8 cellular contexts compared by ENCODE assay signal in the genomic region with DNA sequence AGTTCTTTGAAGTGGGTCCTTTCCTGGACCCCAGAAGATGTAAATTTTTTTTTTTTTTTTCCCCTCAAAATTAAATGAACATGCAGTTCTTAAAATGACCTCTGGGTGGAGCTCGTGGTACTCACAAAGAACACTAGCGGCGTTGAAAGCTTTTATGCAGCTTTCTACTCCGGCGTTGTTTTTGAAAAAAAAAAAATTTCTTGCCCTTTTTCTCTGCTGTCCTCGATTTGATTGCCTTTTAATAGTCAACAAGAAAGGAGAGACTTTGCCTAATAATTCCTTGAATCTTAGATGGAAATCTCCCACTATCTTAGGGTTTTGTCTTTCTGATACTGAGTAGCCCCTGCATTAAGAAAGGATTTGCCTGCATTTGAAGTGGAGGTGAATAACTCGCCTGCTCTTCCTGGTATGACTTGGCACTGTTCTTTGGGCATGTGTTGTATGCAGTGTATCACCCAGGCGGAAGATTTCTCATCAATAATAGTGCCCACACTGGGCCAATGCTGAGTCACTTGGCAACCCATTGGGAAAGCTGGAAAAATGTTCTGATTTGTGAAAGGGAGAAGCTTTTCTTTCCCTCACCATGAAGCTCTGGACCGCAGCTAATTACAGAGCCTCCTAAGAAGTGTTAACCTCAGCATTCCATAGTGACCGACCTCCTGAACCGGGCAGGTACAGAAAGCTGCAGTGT.
DNase-seq lines count a peak whose midpoint lies in the region; ATAC-seq and TF ChIP-seq lines count a peak whose summit lies in the region.

No MANE protein-coding gene starts in this region.

- no peaks in the 10 kb centered on the region for H3K9me3 Mint-ChIP-seq in brain
- H3K9me3 Mint-ChIP-seq in stimulated activated effector memory CD8-positive, alpha-beta T cell treated with anti-CD3 and anti-CD28 coated beads, Interleukin-12 subunit alpha, Interleukin-12 subunit beta, amount 100 ng/mL, for 72 hours: no peaks in the 10 kb centered on the region

- peak; percentile 55 for ATAC-seq in GM19395 (IDR thresholded peaks at IDR 0.05; ENCODE audit: unreplicated experiment)
- peak; percentile 49 for ATAC-seq in stimulated activated effector memory CD8-positive, alpha-beta T cell treated with anti-CD3 and anti-CD28 coated beads, Interleukin-12 subunit alpha, Interleukin-12 subunit beta, amount 100 ng/mL, for 72 hours

- H3K27ac ChIP-seq in effector memory CD4-positive, alpha-beta T cell (ENCODE audit: insufficient read depth, low read length, poor library complexity, severe bottlenecking): no peak overlapping the region

- H3K27me3 Mint-ChIP-seq in brain: no peaks in the 10 kb centered on the region

- DNase-seq in COLO668 (lab: John Stamatoyannopoulos, UW; ENCODE audit: unreplicated experiment) (peak; percentile 21), NCI-H345 treated with DMSO at 0.1 percent for 48 hours (lab: John Stamatoyannopoulos, UW; ENCODE audit: unreplicated experiment) (peak; percentile 49), iris pigment epithelial cell (ENCODE audit: low read depth) (peak; percentile 48), ecto neural progenitor cell (ENCODE audit: low spot score) (no peak)
- DNase-seq in stimulated activated effector memory CD8-positive, alpha-beta T cell treated with anti-CD3 and anti-CD28 coated beads, Interleukin-12 subunit alpha, Interleukin-12 subunit beta, amount 100 ng/mL, for 72 hours (ENCODE audit: low spot score in 2 of 2): peak in 1 of 2 donors; percentile 1
- DNase-seq in effector memory CD4-positive, alpha-beta T cell: no peak

- H3K4me1 ChIP-seq in effector memory CD4-positive, alpha-beta T cell (ENCODE audit: control insufficient read depth, insufficient read depth, low read length, poor library complexity, severe bottlenecking): no peaks in the 10 kb centered on the region

- no peaks in the 10 kb centered on the region for H3K36me3 Mint-ChIP-seq in brain
- no peaks in the 10 kb centered on the region for H3K36me3 Mint-ChIP-seq in stimulated activated effector memory CD8-positive, alpha-beta T cell treated with anti-CD3 and anti-CD28 coated beads, Interleukin-12 subunit alpha, Interleukin-12 subunit beta, amount 100 ng/mL, for 72 hours

- no peaks in the 10 kb centered on the region for H3K9me3 ChIP-seq in effector memory CD4-positive, alpha-beta T cell (ENCODE audit: control insufficient read depth, low read length)

- peak overlapping the region; percentile 81 to 95 (median 83) for H3K27ac Mint-ChIP-seq in brain
- H3K27ac Mint-ChIP-seq in stimulated activated effector memory CD8-positive, alpha-beta T cell treated with anti-CD3 and anti-CD28 coated beads, Interleukin-12 subunit alpha, Interleukin-12 subunit beta, amount 100 ng/mL, for 72 hours: no peak overlapping the region

- H3K4me1 Mint-ChIP-seq in brain: peaks cover 33% of the 10 kb centered on the region
- H3K4me1 Mint-ChIP-seq in stimulated activated effector memory CD8-positive, alpha-beta T cell treated with anti-CD3 and anti-CD28 coated beads, Interleukin-12 subunit alpha, Interleukin-12 subunit beta, amount 100 ng/mL, for 72 hours: no peaks in the 10 kb centered on the region

- H3K36me3 ChIP-seq in effector memory CD4-positive, alpha-beta T cell (ENCODE audit: control insufficient read depth, insufficient read depth, low read length): no peaks in the 10 kb centered on the region

- H3K4me3 Mint-ChIP-seq in brain: peak overlapping the region in 4 of 5 experiments; percentile 23 to 79 (median 46)
- no peak overlapping the region for H3K4me3 Mint-ChIP-seq in stimulated activated effector memory CD8-positive, alpha-beta T cell treated with anti-CD3 and anti-CD28 coated beads, Interleukin-12 subunit alpha, Interleukin-12 subunit beta, amount 100 ng/mL, for 72 hours

- peak; percentile 77 to 81 for TF ChIP-seq CTCF in brain (conservative IDR thresholded peaks at IDR 0.05)

- H3K27me3 ChIP-seq in effector memory CD4-positive, alpha-beta T cell (replicated peaks; ENCODE audit: control insufficient read depth, insufficient read depth, low read length, poor library complexity, severe bottlenecking): no peaks in the 10 kb centered on the region

- H3K4me3 ChIP-seq in effector memory CD4-positive, alpha-beta T cell (ENCODE audit: insufficient read depth, low read depth, low read length, poor library complexity, severe bottlenecking): no peak overlapping the region

Comparison
In these comparisons a context has a peak if more than half of its experiments do, and no peak if none do; other contexts are left out.
1. DNase-seq: peak in COLO668 (single experiment), NCI-H345 treated with DMSO at 0.1 percent for 48 hours (single experiment) and iris pigment epithelial cell (single experiment); none in effector memory CD4-positive, alpha-beta T cell (0 of 3) and ecto neural progenitor cell (single experiment).